34 cellular contexts compared by ENCODE assay signal in the genomic region with DNA sequence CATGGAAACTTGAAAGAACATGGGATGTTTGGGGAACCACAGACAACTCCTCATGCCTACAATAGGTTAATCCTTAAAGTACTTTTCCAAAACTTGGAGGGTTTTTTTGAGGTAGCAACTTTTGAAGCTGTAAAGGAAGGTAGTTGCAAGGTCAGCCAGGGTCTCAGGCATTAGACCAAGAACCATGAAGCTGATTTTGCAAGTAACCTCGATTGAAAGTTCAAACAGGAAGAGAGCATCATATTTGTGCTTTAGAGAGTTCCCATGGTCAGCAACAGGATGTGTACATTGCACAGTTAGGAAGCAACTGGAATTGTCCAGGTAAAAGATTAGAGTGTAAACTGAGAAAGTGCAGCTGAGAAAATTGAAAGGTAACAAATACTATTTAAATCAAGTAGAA.
"Had no signal": no experiment of that assay in that cellular context is flagged by ENCODE, and none has a peak within 500 bp of the region (broad histone marks: within the 10 kb centered on the region; RNA-seq: fewer than 3 reads in every experiment).

No MANE protein-coding gene starts in this region.

- H3K4me1 Mint-ChIP-seq: activated B cell treated with CpG ODN at 0.5 μM for 24 hours; activated CD4-positive, alpha-beta T cell treated with anti-CD3 and anti-CD28 coated beads, Interleukin-2, amount 10 ng/mL, durations not matched to agents 24 days and 14 days; activated CD8-positive, alpha-beta memory T cell treated with anti-CD3 and anti-CD28 coated beads, Interleukin-2, amount 10 ng/mL, durations not matched to agents 7 days and 5 days; activated naive CD8-positive, alpha-beta T cell treated with anti-CD3 and anti-CD28 coated beads, Interleukin-2, amount 50 U/mL, for 24 hours; T-cell had no signal

- H3K27ac Mint-ChIP-seq: activated B cell treated with CpG ODN at 0.5 μM for 24 hours; activated CD4-positive, alpha-beta T cell treated with anti-CD3 and anti-CD28 coated beads, Interleukin-2, amount 10 ng/mL, durations not matched to agents 24 days and 14 days; activated CD8-positive, alpha-beta memory T cell treated with anti-CD3 and anti-CD28 coated beads, Interleukin-2, amount 10 ng/mL, durations not matched to agents 7 days and 5 days; activated naive CD4-positive, alpha-beta T cell treated with anti-CD3 and anti-CD28 coated beads, Interleukin-2, amount 50 U/mL, for 72 hours; activated naive CD8-positive, alpha-beta T cell treated with anti-CD3 and anti-CD28 coated beads, Interleukin-2, amount 50 U/mL, for 24 hours; activated T-cell treated with anti-CD3 and anti-CD28 coated beads, Interleukin-2, amount 50 U/mL, for 24 hours; activated T-helper 1 cell treated with anti-CD3 and anti-CD28 coated beads, Interleukin-12 subunit alpha, Interleukin-12 subunit beta, Interleukin-2, Interleukin-4 antibody, amounts not matched to agents 30 ng/mL and 10 ng/mL and 1 ng/mL, durations not matched to agents 14 hours and 24 hours and 36 hours; T-cell had no signal

- H3K4me3 Mint-ChIP-seq: activated B cell treated with CpG ODN at 0.5 μM for 24 hours; activated CD4-positive, alpha-beta T cell treated with anti-CD3 and anti-CD28 coated beads, Interleukin-2, amount 10 ng/mL, durations not matched to agents 24 days and 14 days; activated CD8-positive, alpha-beta memory T cell treated with anti-CD3 and anti-CD28 coated beads, Interleukin-2, amount 10 ng/mL, durations not matched to agents 7 days and 5 days; activated naive CD8-positive, alpha-beta T cell treated with anti-CD3 and anti-CD28 coated beads, Interleukin-2, amount 50 U/mL, for 24 hours; activated T-cell treated with anti-CD3 and anti-CD28 coated beads, Interleukin-2, amount 50 U/mL, for 24 hours; activated T-helper 1 cell treated with anti-CD3 and anti-CD28 coated beads, Interleukin-12 subunit alpha, Interleukin-12 subunit beta, Interleukin-2, Interleukin-4 antibody, amounts not matched to agents 30 ng/mL and 10 ng/mL and 1 ng/mL, durations not matched to agents 14 hours and 24 hours and 36 hours; T-cell had no signal

- FAIRE-seq: bronchial epithelial cell, TTC549 had no signal

- ATAC-seq: activated CD8-positive, alpha-beta memory T cell treated with anti-CD3 and anti-CD28 coated beads, Interleukin-2, amount 10 ng/mL, durations not matched to agents 7 days and 5 days; activated naive CD4-positive, alpha-beta T cell treated with anti-CD3 and anti-CD28 coated beads, Interleukin-2, amount 50 U/mL, for 72 hours; activated naive CD8-positive, alpha-beta T cell treated with anti-CD3 and anti-CD28 coated beads, Interleukin-2, amount 50 U/mL, for 24 hours; body of pancreas; Panc1; Right ventricle myocardium inferior; T-cell had no signal

- H3K9me3 ChIP-seq: ascending aorta, body of pancreas had no signal

- DNase-seq: activated B cell treated with CpG ODN at 0.5 μM for 24 hours; activated CD4-positive, alpha-beta T cell treated with anti-CD3 and anti-CD28 coated beads for 1 hour; activated CD4-positive, alpha-beta T cell treated with anti-CD3 and anti-CD28 coated beads, Interleukin-2, amount 10 ng/mL, durations not matched to agents 24 days and 14 days; activated CD4-positive, alpha-beta T cell treated with anti-CD3 and anti-CD28 coated beads, Interleukin-2, amount 50 U/mL, for 48 hours; activated CD8-positive, alpha-beta memory T cell treated with anti-CD3 and anti-CD28 coated beads, Interleukin-2, amount 10 ng/mL, durations not matched to agents 7 days and 5 days; activated effector memory CD4-positive, alpha-beta T cell treated with Interleukin-2 at 50 U/mL for 16 hours; activated naive CD4-positive, alpha-beta T cell; activated naive CD8-positive, alpha-beta T cell treated with anti-CD3 and anti-CD28 coated beads, Interleukin-2, amount 50 U/mL, for 24 hours; activated T-cell treated with anti-CD3 and anti-CD28 coated beads, Interleukin-2, amount 50 U/mL, for 24 hours; amniotic stem cell; body of pancreas; central memory CD4-positive, alpha-beta T cell; MG63; NCI-H1048; NCI-H1417 treated with DMSO at 0.1 percent for 48 hours; NCI-H1694; NCI-H2029; NCI-H2107; NCI-H2171 treated with DMSO at 0.1 percent for 48 hours; NCI-H226; NCI-H526; NCI-H774; RPMI8226; T-cell; T-helper 2 cell; T1000 had no signal

- H3K27ac ChIP-seq: ascending aorta, body of pancreas, SK-N-MC had no signal

- H3K36me3 ChIP-seq: ascending aorta, MG63 had no signal

- H3K27me3 ChIP-seq: ascending aorta, body of pancreas, MG63 had no signal

- H3K4me1 ChIP-seq: ascending aorta, body of pancreas had no signal

- H3K36me3 Mint-ChIP-seq: activated CD8-positive, alpha-beta memory T cell treated with anti-CD3 and anti-CD28 coated beads, Interleukin-2, amount 10 ng/mL, durations not matched to agents 7 days and 5 days; T-cell had no signal

- H3K27me3 Mint-ChIP-seq: activated B cell treated with CpG ODN at 0.5 μM for 24 hours; activated CD4-positive, alpha-beta T cell treated with anti-CD3 and anti-CD28 coated beads, Interleukin-2, amount 10 ng/mL, durations not matched to agents 24 days and 14 days; activated CD8-positive, alpha-beta memory T cell treated with anti-CD3 and anti-CD28 coated beads, Interleukin-2, amount 10 ng/mL, durations not matched to agents 7 days and 5 days had no signal

- H3K4me3 ChIP-seq: ascending aorta, body of pancreas, MG63, SK-N-MC had no signal

- H3K9me3 Mint-ChIP-seq: activated CD4-positive, alpha-beta T cell treated with anti-CD3 and anti-CD28 coated beads, Interleukin-2, amount 10 ng/mL, durations not matched to agents 24 days and 14 days; activated naive CD4-positive, alpha-beta T cell treated with anti-CD3 and anti-CD28 coated beads, Interleukin-2, amount 50 U/mL, for 72 hours; activated naive CD8-positive, alpha-beta T cell treated with anti-CD3 and anti-CD28 coated beads, Interleukin-2, amount 50 U/mL, for 24 hours; activated T-cell treated with anti-CD3 and anti-CD28 coated beads, Interleukin-2, amount 50 U/mL, for 24 hours; activated T-helper 1 cell treated with anti-CD3 and anti-CD28 coated beads, Interleukin-12 subunit alpha, Interleukin-12 subunit beta, Interleukin-2, Interleukin-4 antibody, amounts not matched to agents 30 ng/mL and 10 ng/mL and 1 ng/mL, durations not matched to agents 14 hours and 24 hours and 36 hours; T-cell had no signal
